Comparison of ENCODE assay signal across 24 cellular contexts in the genomic region with DNA sequence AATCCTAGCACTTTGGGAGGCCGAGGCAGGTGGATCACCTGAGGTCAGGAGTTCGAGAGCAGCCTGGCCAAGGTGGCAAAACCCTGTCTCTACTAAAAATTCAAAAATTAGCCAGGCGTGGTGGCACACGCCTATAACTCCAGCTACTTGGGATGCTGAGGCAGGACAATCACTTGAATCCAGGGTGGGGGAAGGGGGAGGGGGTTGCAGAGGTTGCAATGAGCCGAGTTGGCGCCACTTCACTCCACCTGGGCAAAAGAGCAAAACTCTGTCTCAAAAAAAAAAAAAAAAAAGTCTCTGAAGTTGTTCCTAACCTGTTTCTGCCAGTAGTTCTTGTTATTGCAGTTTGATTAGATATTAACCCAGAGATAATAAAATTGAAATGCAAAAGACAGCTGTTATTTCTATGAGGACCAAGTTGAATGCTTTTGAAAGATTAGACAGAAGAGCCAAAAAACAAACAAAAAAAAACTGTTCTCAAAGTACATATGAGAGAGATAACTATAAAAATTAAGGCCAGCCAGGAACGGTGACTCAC.
"Had no signal": no experiment of that assay in that cellular context is flagged by ENCODE, and none has a peak within 500 bp of the region (broad histone marks: within the 10 kb centered on the region; RNA-seq: fewer than 3 reads in every experiment).

No MANE protein-coding gene starts in this region.

- H3K4me1 ChIP-seq: adrenal gland, breast epithelium had no signal

- ATAC-seq: activated CD8-positive, alpha-beta T cell treated with anti-CD3 and anti-CD28 coated beads for 36 hours; activated naive CD4-positive, alpha-beta T cell treated with anti-CD3 and anti-CD28 coated beads, Interleukin-2, amount 50 U/mL, for 72 hours; body of pancreas; PC-3 had no signal

- H3K9me3 ChIP-seq: adrenal gland, body of pancreas, breast epithelium had no signal

- H3K27ac ChIP-seq: adrenal gland, body of pancreas, breast epithelium had no signal

- H3K4me3 ChIP-seq: adrenal gland, body of pancreas, breast epithelium had no signal

- FAIRE-seq: astrocyte had no signal

- H3K36me3 ChIP-seq: adrenal gland, breast epithelium had no signal

- DNase-seq: activated CD4-positive, alpha-beta T cell treated with anti-CD3 and anti-CD28 coated beads, Interleukin-2, amount 10 ng/mL, durations not matched to agents 24 days and 14 days; activated CD4-positive, alpha-beta T cell treated with anti-CD3 and anti-CD28 coated beads, Interleukin-2, amount 50 U/mL, for 4 hours; activated CD8-positive, alpha-beta T cell treated with anti-CD3 and anti-CD28 coated beads for 36 hours; activated gamma-delta T cell; activated naive CD4-positive, alpha-beta T cell treated with anti-CD3 and anti-CD28 coated beads for 36 hours; activated T-cell treated with anti-CD3 and anti-CD28 coated beads, Interleukin-2, amount 50 U/mL, for 1 hour; adrenal gland; Karpas-422; KBM-7; NCI-H1105; NCI-H1417 treated with DMSO at 0.1 percent for 48 hours; NCI-H187 treated with DMSO at 0.1 percent for 48 hours; NCI-H2081 treated with DMSO at 0.1 percent for 48 hours; NCI-H226; NCI-H524 treated with DMSO at 0.1 percent for 48 hours; PC-3; Right ventricle myocardium superior; SW 1271; T-helper 1 cell; T1000 had no signal

- H3K27me3 ChIP-seq: adrenal gland, body of pancreas, breast epithelium had no signal
